9 cellular contexts compared by ENCODE assay signal in genomic region chr21:36929622-36930021, GRCh38. TPM values are rescaled to one million over a fixed set of nuclear protein-coding genes. Genes with fewer than 3 reads are reported as not detected.
A peak's percentile ranks its signal among the peaks of the same experiment; 100 is the strongest.
DNase-seq lines count a peak whose midpoint lies in the region; ATAC-seq and TF ChIP-seq lines count a peak whose summit lies in the region.
"Had no signal": no experiment of that assay in that cellular context is flagged by ENCODE, and none has a peak within 500 bp of the region (broad histone marks: within the 10 kb centered on the region; RNA-seq: fewer than 3 reads in every experiment).

No MANE protein-coding gene starts in this region.

- H3K4me3 ChIP-seq in foreskin fibroblast (ENCODE audit: low read depth in 1 of 2, low read length in 2 of 2), result no peak overlapping the region

- no peak for ATAC-seq in HG03159 (IDR thresholded peaks at IDR 0.05; ENCODE audit: unreplicated experiment)

- DNase-seq in NCI-H82 (lab: John Stamatoyannopoulos, UW), result peak; percentile 23
- DNase-seq in NCI-H82 treated with DMSO at 0.1 percent for 48 hours (lab: John Stamatoyannopoulos, UW; ENCODE audit: unreplicated experiment), result no peak
- DNase-seq in SK-MEL-5 (ENCODE audit: low read depth, low spot score), result peak; percentile 19
- peak; percentile 28 to 49 for DNase-seq in foreskin fibroblast
- peak; percentile 70 for DNase-seq in superior temporal gyrus (ENCODE audit: extremely low spot score)
- no peak for DNase-seq in GDM1 (lab: John Stamatoyannopoulos, UW)
- no peak for DNase-seq in NCI-H2029 (lab: John Stamatoyannopoulos, UW)
- DNase-seq: cortex of kidney had no signal

- TF ChIP-seq CTCF in foreskin fibroblast (IDR thresholded peaks at IDR 0.05; ENCODE audit: low read depth, low read length), result peak; percentile 20

- in situ Hi-C loops in SK-MEL-5 (cut with HindIII; ENCODE audit: low pct_unique_long_range_greater_than_20kb, low sequenced_read_pairs), result no loop called here

RNA-seq across cellular contexts. Expression of gene HLCS, which starts 36.8 kb away (rescaled TPM):
- 27.7 and 33.8 TPM in 2 replicates for total RNA-seq in SK-MEL-5 (2014; rRNA removed; shearing (Covaris generic))
- polyA plus RNA-seq in SK-MEL-5 (2015; cell fraction: cytosol; rRNA removed), result 17.2 and 23.7 TPM in 2 replicates
- polyA plus RNA-seq in SK-MEL-5 (2015; cell fraction: nucleus; rRNA removed), result 33.6 and 35.5 TPM in 2 replicates

Comparison
In these comparisons a context has a peak if more than half of its experiments do, and no peak if none do; other contexts are left out.
1. DNase-seq: peak in NCI-H82 (single experiment), SK-MEL-5 (single experiment), foreskin fibroblast (2 of 2) and superior temporal gyrus (single experiment); none in NCI-H82 treated with DMSO at 0.1 percent for 48 hours (single experiment), GDM1 (single experiment) and NCI-H2029 (single experiment).